Comparison of ENCODE assay signal across 18 cellular contexts in the genomic region with DNA sequence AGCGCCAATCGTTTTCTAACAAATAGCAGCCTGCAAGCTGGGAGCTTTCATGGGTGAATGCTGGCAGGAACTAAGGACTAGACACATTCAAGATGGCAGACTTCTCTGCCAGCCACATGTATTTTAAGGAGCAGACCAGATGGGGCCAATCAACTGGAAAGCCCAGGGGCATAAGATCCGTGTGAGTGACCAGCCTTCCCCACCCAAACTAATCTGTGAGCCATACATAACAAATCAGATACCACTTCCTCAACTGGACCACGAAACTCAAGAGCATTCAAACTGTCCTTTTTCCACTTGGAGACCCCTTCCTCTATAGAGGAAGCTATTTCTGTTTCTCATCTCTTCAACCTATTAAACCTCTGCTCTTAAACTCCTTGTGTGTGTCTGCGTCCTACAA. TPM values are rescaled to one million over a fixed set of nuclear protein-coding genes. Genes with fewer than 3 reads are reported as not detected.
"Had no signal": no experiment of that assay in that cellular context is flagged by ENCODE, and none has a peak within 500 bp of the region (broad histone marks: within the 10 kb centered on the region; RNA-seq: fewer than 3 reads in every experiment).

No MANE protein-coding gene starts in this region.

- H3K36me3 Mint-ChIP-seq: activated CD4-positive, alpha-beta memory T cell treated with anti-CD3 and anti-CD28 coated beads for 36 hours; natural killer cell treated with Interleukin-12 subunit alpha and Interleukin-12 subunit beta and Interleukin-15 and Interleukin-18, amount 100 ng/mL, for 72 hours had no signal

- H3K27ac Mint-ChIP-seq: activated CD4-positive, alpha-beta memory T cell treated with anti-CD3 and anti-CD28 coated beads for 36 hours; natural killer cell treated with Interleukin-12 subunit alpha and Interleukin-12 subunit beta and Interleukin-15 and Interleukin-18, amount 100 ng/mL, for 72 hours; T-helper 2 cell treated with Interferon-gamma antibody and Interleukin-4, amounts not matched to agents 5 μg/mL and 100 μg/mL, for 36 hours had no signal

- H3K27ac ChIP-seq: cardiac muscle cell, esophagus muscularis mucosa, sigmoid colon, thoracic aorta, uterus had no signal

- H3K9me3 ChIP-seq: esophagus muscularis mucosa, sigmoid colon, thoracic aorta, uterus had no signal

- H3K36me3 ChIP-seq: cardiac muscle cell, esophagus muscularis mucosa, sigmoid colon, thoracic aorta, uterus had no signal

- H3K4me3 ChIP-seq: cardiac muscle cell, esophagus muscularis mucosa, sigmoid colon, thoracic aorta, uterus had no signal

- H3K4me1 ChIP-seq: esophagus muscularis mucosa, uterus had no signal

- H3K27me3 ChIP-seq: sigmoid colon, uterus had no signal

- H3K4me3 Mint-ChIP-seq: activated CD4-positive, alpha-beta memory T cell treated with anti-CD3 and anti-CD28 coated beads for 36 hours; activated T-cell treated with anti-CD3 and anti-CD28 coated beads, Interleukin-2, amount 50 U/mL, for 4 hours; natural killer cell treated with Interleukin-12 subunit alpha and Interleukin-12 subunit beta and Interleukin-15 and Interleukin-18, amount 100 ng/mL, for 72 hours; stimulated activated naive CD8-positive, alpha-beta T cell treated with anti-CD3 and anti-CD28 coated beads, Interleukin-15, Interleukin-2, amounts not matched to agents 100 ng/mL and 50 ng/mL, for 24 hours; T-helper 2 cell treated with Interferon-gamma antibody and Interleukin-4, amounts not matched to agents 5 μg/mL and 100 μg/mL, for 36 hours had no signal

- ATAC-seq: activated T-cell treated with anti-CD3 and anti-CD28 coated beads, Interleukin-2, amount 50 U/mL, for 4 hours; left lobe of liver had no signal

- DNase-seq: activated CD4-positive, alpha-beta memory T cell treated with anti-CD3 and anti-CD28 coated beads for 36 hours; activated gamma-delta T cell; activated T-cell treated with anti-CD3 and anti-CD28 coated beads, Interleukin-2, amount 50 U/mL, for 4 hours; foreskin fibroblast; mammary epithelial cell; sigmoid colon; stimulated activated CD4-positive, alpha-beta T cell treated with anti-CD3 and anti-CD28 coated beads, Interleukin-12 subunit alpha, Interleukin-12 subunit beta, amount 100 ng/mL, for 4 hours; uterus had no signal

- H3K9me3 Mint-ChIP-seq: activated CD4-positive, alpha-beta memory T cell treated with anti-CD3 and anti-CD28 coated beads for 36 hours; activated T-cell treated with anti-CD3 and anti-CD28 coated beads, Interleukin-2, amount 50 U/mL, for 4 hours; natural killer cell treated with Interleukin-12 subunit alpha and Interleukin-12 subunit beta and Interleukin-15 and Interleukin-18, amount 100 ng/mL, for 72 hours; stimulated activated naive CD8-positive, alpha-beta T cell treated with anti-CD3 and anti-CD28 coated beads, Interleukin-15, Interleukin-2, amounts not matched to agents 100 ng/mL and 50 ng/mL, for 24 hours; T-helper 2 cell treated with Interferon-gamma antibody and Interleukin-4, amounts not matched to agents 5 μg/mL and 100 μg/mL, for 36 hours had no signal

RNA-seq across cellular contexts. Expression of gene TCL1B, which starts 9.7 kb away (rescaled TPM):
- total RNA-seq: activated CD4-positive, alpha-beta memory T cell treated with anti-CD3 and anti-CD28 coated beads for 36 hours; activated T-cell treated with anti-CD3 and anti-CD28 coated beads, Interleukin-2, amount 50 U/mL, for 4 hours; cardiac muscle cell; esophagus muscularis mucosa; left lobe of liver; mammary epithelial cell; mucosa of gallbladder; natural killer cell treated with Interleukin-12 subunit alpha and Interleukin-12 subunit beta and Interleukin-15 and Interleukin-18, amount 100 ng/mL, for 72 hours; omental fat pad; pulmonary artery endothelial cell; sigmoid colon; thoracic aorta had no signal

RNA-seq across cellular contexts. Expression of gene TCL1A, which starts 18.0 kb away (rescaled TPM):
- total RNA-seq: activated CD4-positive, alpha-beta memory T cell treated with anti-CD3 and anti-CD28 coated beads for 36 hours; cardiac muscle cell; left lobe of liver; mammary epithelial cell; omental fat pad; pulmonary artery endothelial cell; sigmoid colon; thoracic aorta had no signal
